Comparison of ENCODE assay signal across 20 cellular contexts in the genomic region with DNA sequence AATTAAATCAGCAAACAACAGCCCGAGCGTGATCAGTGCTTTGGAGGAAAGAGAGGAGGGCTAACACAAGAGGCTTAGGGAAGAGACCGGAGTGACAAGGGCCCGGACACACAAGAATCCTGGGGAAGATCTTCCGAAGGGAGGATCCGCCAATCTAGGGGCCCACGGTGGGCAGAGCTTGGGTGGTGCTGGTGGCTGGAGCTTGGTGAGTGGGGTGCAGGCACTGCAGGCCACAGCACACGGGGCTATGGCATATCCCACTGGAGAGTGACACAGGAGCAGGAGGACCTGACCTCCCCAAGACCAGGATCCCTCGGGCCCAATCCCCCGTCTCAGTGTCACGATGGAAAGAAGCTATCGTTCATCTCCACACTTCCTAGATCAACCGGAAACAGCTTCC.
"Had no signal": no experiment of that assay in that cellular context is flagged by ENCODE, and none has a peak within 500 bp of the region (broad histone marks: within the 10 kb centered on the region; RNA-seq: fewer than 3 reads in every experiment).

No MANE protein-coding gene starts in this region.

- H3K4me1 ChIP-seq: SJSA1 had no signal

- DNase-seq: KBM-7, MV-4-11, NCI-H1048, NCI-H1105, NCI-H1417, NCI-H1436 treated with DMSO at 0.1 percent for 48 hours, NCI-H1694, NCI-H187 treated with DMSO at 0.1 percent for 48 hours, NCI-H2081, NCI-H2107, NCI-H2227 treated with DMSO at 0.1 percent for 48 hours, NCI-H524, NCI-H526 treated with DMSO at 0.1 percent for 48 hours, NCI-H774, Right ventricle myocardium superior, RPMI8226, SIG-M5 had no signal

- FAIRE-seq: RCC 7860 had no signal

- H3K9me3 ChIP-seq: SJSA1 had no signal

- H3K4me3 ChIP-seq: SJSA1, SK-N-MC had no signal

- H3K27ac ChIP-seq: SJSA1, SK-N-MC had no signal

- H3K27me3 ChIP-seq: SJSA1 had no signal
